In genomic region chrX:54076903-54077302, GRCh38 we compare ENCODE assay signal across 17 cellular contexts. TPM values are rescaled to one million over a fixed set of nuclear protein-coding genes. Genes with fewer than 3 reads are reported as not detected.
A peak's percentile ranks its signal among the peaks of the same experiment; 100 is the strongest.
DNase-seq lines count a peak whose midpoint lies in the region; ATAC-seq and TF ChIP-seq lines count a peak whose summit lies in the region.
"Had no signal": no experiment of that assay in that cellular context is flagged by ENCODE, and none has a peak within 500 bp of the region (broad histone marks: within the 10 kb centered on the region; RNA-seq: fewer than 3 reads in every experiment).

No MANE protein-coding gene starts in this region.

- in situ Hi-C loops in ACHN (cut with HindIII; ENCODE audit: low pct_ligation_motif_present, low pct_unique_long_range_greater_than_20kb, low sequenced_read_pairs): no loop called here
- in situ Hi-C loops in SK-MEL-5 (cut with HindIII; ENCODE audit: low pct_unique_long_range_greater_than_20kb, low sequenced_read_pairs): no loop called here
- in situ Hi-C loops in G401 (cut with HindIII; ENCODE audit: low sequenced_read_pairs): no loop called here

- DNase-seq in ACHN (peak; percentile 2), HCEC 1CT (peak; percentile 25), SK-MEL-5 (ENCODE audit: low read depth, low spot score) (peak; percentile 9), fibroblast of mammary gland (ENCODE audit: low read depth) (peak; percentile 43), G401 (ENCODE audit: low spot score) (no peak), DMS79 treated with DMSO at 0.1 percent for 48 hours (lab: John Stamatoyannopoulos, UW) (no peak), NCI-H69 (lab: John Stamatoyannopoulos, UW) (no peak)
- no peak for DNase-seq in stimulated activated naive CD8-positive, alpha-beta T cell treated with anti-CD3 and anti-CD28 coated beads, Interleukin-15, Interleukin-2, amounts not matched to agents 100 U/mL and 50 U/mL, for 24 hours
- DNase-seq: activated effector memory CD4-positive, alpha-beta T cell treated with Interleukin-2 at 50 U/mL for 16 hours; aorta; immature natural killer cell; midbrain; NCI-H1436; NCI-H345; stimulated activated CD8-positive, alpha-beta memory T cell treated with anti-CD3 and anti-CD28 coated beads, Interleukin-4, amount 100 ng/mL, for 48 hours; thyroid gland had no signal

- TF ChIP-seq CTCF in fibroblast of mammary gland (conservative IDR thresholded peaks at IDR 0.05; ENCODE audit: control insufficient read depth, insufficient read depth, low read depth, low read length): no peak

- H3K4me3 ChIP-seq in fibroblast of mammary gland (ENCODE audit: control insufficient read depth, low read depth, low read length): no peak overlapping the region
- H3K4me3 ChIP-seq: right atrium auricular region, thyroid gland had no signal

- no peak for ATAC-seq in stimulated activated naive CD8-positive, alpha-beta T cell treated with anti-CD3 and anti-CD28 coated beads, Interleukin-15, Interleukin-2, amounts not matched to agents 100 U/mL and 50 U/mL, for 24 hours

RNA-seq across cellular contexts. Expression of gene PHF8, which starts 32.6 kb away (rescaled TPM):
- total RNA-seq in SK-MEL-5 (2014; rRNA removed; shearing (Covaris generic)): 7.3 and 8.4 TPM in 2 replicates
- polyA plus RNA-seq in SK-MEL-5 (2015; cell fraction: cytosol; rRNA removed): 19.1 and 20.0 TPM in 2 replicates
- 31.1 and 40.5 TPM in 2 replicates for polyA plus RNA-seq in SK-MEL-5 (2015; cell fraction: nucleus; rRNA removed)
- total RNA-seq in G401 (2014; rRNA removed; shearing (Covaris generic)): 8.7 and 17.0 TPM in 2 replicates

Comparison
In these comparisons a context has a peak if more than half of its experiments do, and no peak if none do; other contexts are left out.
1. DNase-seq: peak in ACHN (single experiment), HCEC 1CT (single experiment), SK-MEL-5 (single experiment) and fibroblast of mammary gland (single experiment); none in G401 (single experiment), DMS79 treated with DMSO at 0.1 percent for 48 hours (single experiment), stimulated activated naive CD8-positive, alpha-beta T cell treated with anti-CD3 and anti-CD28 coated beads, Interleukin-15, Interleukin-2, amounts not matched to agents 100 U/mL and 50 U/mL, for 24 hours (single experiment) and NCI-H69 (single experiment).